In genomic region chr12:122884860-122885259, GRCh38 we compare ENCODE assay signal across 28 cellular contexts. TPM values are rescaled to one million over a fixed set of nuclear protein-coding genes. Genes with fewer than 3 reads are reported as not detected.
DNase-seq lines count a peak whose midpoint lies in the region; ATAC-seq and TF ChIP-seq lines count a peak whose summit lies in the region.
"Had no signal": no experiment of that assay in that cellular context is flagged by ENCODE, and none has a peak within 500 bp of the region (broad histone marks: within the 10 kb centered on the region; RNA-seq: fewer than 3 reads in every experiment).

No MANE protein-coding gene starts in this region.

- TF ChIP-seq CTCF in left ventricle myocardium inferior (IDR thresholded peaks at IDR 0.05; ENCODE audit: borderline replicate concordance): no peak
- TF ChIP-seq CTCF in PC-9 (conservative IDR thresholded peaks at IDR 0.05): no peak
- no peak for TF ChIP-seq CTCF in gastroesophageal sphincter (IDR thresholded peaks at IDR 0.05)

- H3K4me2 ChIP-seq in PC-9: no peak overlapping the region

- peaks cover 33% of the 10 kb centered on the region; the same call in 1 of the 2 replicates for H4K20me1 ChIP-seq in PC-9 (ENCODE audit: insufficient read depth)

- H3F3A ChIP-seq in PC-9 (ENCODE audit: insufficient read depth, low read depth): peaks cover 35% of the 10 kb centered on the region

- H3K4me3 ChIP-seq in left ventricle myocardium inferior: no peak overlapping the region
- no peak overlapping the region for H3K4me3 ChIP-seq in PC-9
- no peak overlapping the region for H3K4me3 ChIP-seq in gastroesophageal sphincter
- H3K4me3 ChIP-seq: breast epithelium, heart right ventricle, Peyer's patch, prostate gland, SJCRH30, testis had no signal

- DNase-seq in left ventricle myocardium inferior (no peak), left cardiac atrium (no peak), PC-9 (no peak), fibroblast of peridontal ligament (ENCODE audit: extremely low read depth) (peak; percentile 22), AML-193 (lab: John Stamatoyannopoulos, UW) (no peak), DMS114 treated with DMSO at 0.1 percent for 48 hours (lab: John Stamatoyannopoulos, UW; ENCODE audit: unreplicated experiment) (no peak)
- DNase-seq: activated CD4-positive, alpha-beta T cell treated with anti-CD3 and anti-CD28 coated beads, Interleukin-2, amount 50 U/mL, for 4 hours; activated naive CD4-positive, alpha-beta T cell treated with Interleukin-2 at 50 U/mL for 16 hours; activated T-cell treated with anti-CD3 and anti-CD28 coated beads, Interleukin-2, amount 50 U/mL, for 72 hours; amygdala; effector CD4-positive, alpha-beta T cell; GOT3; heart right ventricle; mesendoderm; NCI-H1105; NCI-H1930; NCI-H524 treated with DMSO at 0.1 percent for 48 hours; NK-92 treated with Interleukin-12 subunit alpha and Interleukin-12 subunit beta, amount 100 ng/mL, for 24 hours; Peyer's patch; SJCRH30; stimulated activated naive B cell treated with anti-CD40 and anti-IgM and Interleukin-4, amounts not matched to agents 10 μg/mL and 1 μg/mL and 100 μg/mL, for 72 hours; T1000; testis had no signal

- peak overlapping the region; percentile 66 for H3K27ac ChIP-seq in left ventricle myocardium inferior (replicated peaks)
- peak overlapping the region; percentile 38; the same call in 1 of the 2 replicates for H3K27ac ChIP-seq in PC-9
- peak overlapping the region in 1 of 4 donors; percentile 12 for H3K27ac ChIP-seq in gastroesophageal sphincter
- H3K27ac ChIP-seq: Peyer's patch, prostate gland, SJCRH30, testis had no signal

- WGBS in gastroesophageal sphincter (ENCODE audit: low coverage in 1 of 2), 2 donors: 54 to 61% methylated on average over 4 of the region's 4 CpGs

- no peak for ATAC-seq in left cardiac atrium
- no peak for ATAC-seq in GM19328 (IDR thresholded peaks at IDR 0.05; ENCODE audit: unreplicated experiment)
- ATAC-seq in gastroesophageal sphincter: no peak
- ATAC-seq: activated T-cell treated with anti-CD3 and anti-CD28 coated beads, Interleukin-2, amount 50 U/mL, for 72 hours; heart right ventricle; sciatic nerve; stimulated activated naive B cell treated with anti-CD40 and anti-IgM and Interleukin-4, amounts not matched to agents 10 μg/mL and 1 μg/mL and 100 μg/mL, for 72 hours had no signal

- TF ChIP-seq EP300 in gastroesophageal sphincter (IDR thresholded peaks at IDR 0.05): no peak

- H3K9me3 ChIP-seq in left ventricle myocardium inferior (replicated peaks): no peaks in the 10 kb centered on the region
- no peaks in the 10 kb centered on the region for H3K9me3 ChIP-seq in PC-9 (ENCODE audit: insufficient read depth, low read depth)
- H3K9me3 ChIP-seq in gastroesophageal sphincter: no peaks in the 10 kb centered on the region
- H3K9me3 ChIP-seq: breast epithelium, heart right ventricle, Peyer's patch, prostate gland, SJCRH30, testis had no signal

- peaks cover 95% of the 10 kb centered on the region for H3K4me1 ChIP-seq in left ventricle myocardium inferior
- H3K4me1 ChIP-seq in PC-9 (replicated peaks; ENCODE audit: insufficient read depth): peaks cover 51% of the 10 kb centered on the region
- H3K4me1 ChIP-seq in gastroesophageal sphincter: peaks cover 14 to 88% (median 37%) of the 10 kb centered on the region in 3 donors

- no peaks in the 10 kb centered on the region for H3K9me2 ChIP-seq in PC-9 (ENCODE audit: insufficient read depth)

- CTCF ChIA-PET in PC-9 (lab: Charles Lee): no interaction called here

- H3K36me3 ChIP-seq in left ventricle myocardium inferior: no peaks in the 10 kb centered on the region
- peaks cover 7% of the 10 kb centered on the region; the same call in 1 of the 2 replicates for H3K36me3 ChIP-seq in PC-9 (ENCODE audit: low read depth)
- no peaks in the 10 kb centered on the region for H3K36me3 ChIP-seq in gastroesophageal sphincter
- H3K36me3 ChIP-seq: breast epithelium, heart right ventricle, Peyer's patch, prostate gland, SJCRH30 had no signal

- peaks cover 91% of the 10 kb centered on the region for H3K79me2 ChIP-seq in PC-9 (ENCODE audit: low read depth)

- POLR2A ChIA-PET in PC-9 (lab: Charles Lee; ENCODE audit: unreplicated experiment): no interaction called here

- no TSS peak for BruUV-seq in PC-9 (replicated peaks; lab: Mats Ljungman, UMichigan)

- no peaks in the 10 kb centered on the region for H3K27me3 ChIP-seq in left ventricle myocardium inferior (ENCODE audit: low read depth)
- H3K27me3 ChIP-seq in PC-9 (ENCODE audit: insufficient read depth, low read depth): no peaks in the 10 kb centered on the region
- no peaks in the 10 kb centered on the region for H3K27me3 ChIP-seq in gastroesophageal sphincter
- H3K27me3 ChIP-seq: breast epithelium, heart right ventricle, Peyer's patch, SJCRH30, testis had no signal

- H2AFZ ChIP-seq in PC-9: no peak overlapping the region

- intact Hi-C loops in left ventricle myocardium inferior (cut with micrococcal nuclease): no loop called here
- intact Hi-C loops in left cardiac atrium (cut with DNase I): no loop called here
- intact Hi-C loops in PC-9 (cut with micrococcal nuclease; ENCODE audit: unreplicated experiment): no loop called here

- no peak for TF ChIP-seq POLR2A in gastroesophageal sphincter (IDR thresholded peaks at IDR 0.05)

RNA-seq across cellular contexts. Expression of gene VPS37B, which starts 11.1 kb away (rescaled TPM):
- total RNA-seq in left ventricle myocardium inferior: 13.3 TPM
- total RNA-seq in left cardiac atrium: 10 to 100 TPM; 20.5 to 22.7 TPM
- total RNA-seq in PC-9 (2021): 51.4 and 53.5 TPM in 2 replicates
- 10 to 100 TPM; 23.4 to 47.4 (median 29.3) TPM for total RNA-seq in gastroesophageal sphincter

RNA-seq across cellular contexts. Expression of gene HIP1R, which starts 49.6 kb away (rescaled TPM):
- total RNA-seq in left ventricle myocardium inferior (11.2 TPM), left cardiac atrium (10 to 100 TPM; 24.9 to 38.9 TPM), PC-9 (2021) (33.1 and 47.4 TPM in 2 replicates), gastroesophageal sphincter (10 to 100 TPM; 10.2 to 32.5 (median 23.9) TPM)
